ENCODE assay signal across 9 cellular contexts in genomic region chr12:6337958-6338406, GRCh38. TPM values are rescaled to one million over a fixed set of nuclear protein-coding genes. Genes with fewer than 3 reads are reported as not detected.
A peak's percentile ranks its signal among the peaks of the same experiment; 100 is the strongest.
DNase-seq lines count a peak whose midpoint lies in the region; ATAC-seq and TF ChIP-seq lines count a peak whose summit lies in the region.
"Had no signal": no experiment of that assay in that cellular context is flagged by ENCODE, and none has a peak within 500 bp of the region (broad histone marks: within the 10 kb centered on the region; RNA-seq: fewer than 3 reads in every experiment).

No MANE protein-coding gene starts in this region.

- peak overlapping the region; percentile 36 for H3K18ac ChIP-seq in neuronal stem cell (ENCODE audit: low read length)

- H2BK120ac ChIP-seq in neuronal stem cell (ENCODE audit: low read depth, low read length): no peak overlapping the region

- H3K23ac ChIP-seq in neuronal stem cell (ENCODE audit: low read depth, low read length, poor library complexity): no peak overlapping the region

- no peak overlapping the region for H4K91ac ChIP-seq in neuronal stem cell (ENCODE audit: low read depth, low read length, poor library complexity)

- H3K9ac ChIP-seq in Loucy (ENCODE audit: low read depth, low read length, poor library complexity, severe bottlenecking): peak overlapping the region; percentile 100
- peak overlapping the region; percentile 100 for H3K9ac ChIP-seq in duodenal mucosa (ENCODE audit: low read depth in 1 of 2, low read length in 2 of 2)
- H3K9ac ChIP-seq in neuronal stem cell (ENCODE audit: low read depth, low read length, poor library complexity): no peak overlapping the region

- H3K79me1 ChIP-seq in neuronal stem cell (ENCODE audit: low read depth, low read length): peaks cover 20% of the 10 kb centered on the region

- H3K9me3 Mint-ChIP-seq in effector memory CD8-positive, alpha-beta T cell: no peaks in the 10 kb centered on the region
- H3K9me3 Mint-ChIP-seq: naive B cell had no signal

- peak overlapping the region; percentile 28 for H2BK12ac ChIP-seq in neuronal stem cell (ENCODE audit: low read length)

- H3F3A ChIP-seq in Loucy (ENCODE audit: low read depth): peaks cover 11% of the 10 kb centered on the region; the same call in 1 of the 2 replicates

- peaks cover 11% of the 10 kb centered on the region for H3K27me3 ChIP-seq in Loucy (ENCODE audit: insufficient read depth, low read length, poor library complexity, severe bottlenecking)
- no peaks in the 10 kb centered on the region for H3K27me3 ChIP-seq in duodenal mucosa (ENCODE audit: control insufficient read depth in 1 of 2, insufficient read depth in 2 of 2, low read length in 2 of 2)
- H3K27me3 ChIP-seq in neuronal stem cell (ENCODE audit: control insufficient read depth in 3 of 3, insufficient read depth in 3 of 3, low read depth in 1 of 3, low read length in 3 of 3): no peaks in the 10 kb centered on the region

- no peak overlapping the region for H3K4me3 Mint-ChIP-seq in effector memory CD8-positive, alpha-beta T cell

- WGBS in neuronal stem cell (ENCODE audit: extremely low coverage in 2 of 2, insufficient read length in 2 of 2, insufficient replicate concordance in 1 of 2), 2 donors: no CpG with 5 or more reads among the region's 11 CpGs

- H3K27me3 Mint-ChIP-seq in effector memory CD8-positive, alpha-beta T cell: no peaks in the 10 kb centered on the region

- H3K27ac ChIP-seq in duodenal mucosa (ENCODE audit: low read depth, low read length): peak overlapping the region; percentile 98
- no peak overlapping the region for H3K27ac ChIP-seq in neuronal stem cell (replicated peaks; ENCODE audit: low read length)

- H2AFZ ChIP-seq in Loucy (ENCODE audit: low read length) (no peak overlapping the region), neuronal stem cell (ENCODE audit: low read length) (no peak overlapping the region)

- H2AK5ac ChIP-seq in neuronal stem cell (ENCODE audit: low read depth, low read length): peak overlapping the region; percentile 31

- no peak overlapping the region for H3K4ac ChIP-seq in neuronal stem cell (ENCODE audit: low read length)

- no peak for ATAC-seq in effector memory CD8-positive, alpha-beta T cell (replicated peaks)

- peak; percentile 23 for DNase-seq in AG08395 (ENCODE audit: low spot score)
- DNase-seq in neuronal stem cell (ENCODE audit: low spot score): no peak
- DNase-seq in midbrain (lab: John Stamatoyannopoulos, UW): no peak
- DNase-seq in Ammon's horn (ENCODE audit: low spot score): no peak
- no peak for DNase-seq in effector memory CD8-positive, alpha-beta T cell
- DNase-seq in hypothalamus (lab: John Stamatoyannopoulos, UW): no peak
- DNase-seq: naive B cell had no signal

- H3K4me1 Mint-ChIP-seq in effector memory CD8-positive, alpha-beta T cell (ENCODE audit: low read depth in 2 of 2): peaks cover 50 to 53% of the 10 kb centered on the region in 2 donors

- peak overlapping the region; percentile 51 for H2BK15ac ChIP-seq in neuronal stem cell (ENCODE audit: low read length)

- H3K27ac Mint-ChIP-seq in effector memory CD8-positive, alpha-beta T cell: no peak overlapping the region
- H3K27ac Mint-ChIP-seq: naive B cell had no signal

- peaks cover 59% of the 10 kb centered on the region for H4K20me1 ChIP-seq in Loucy (ENCODE audit: insufficient read depth, low read length, poor library complexity, severe bottlenecking)

- no peaks in the 10 kb centered on the region for H3K9me2 ChIP-seq in Loucy (replicated peaks; ENCODE audit: low read depth, low read length)

- H3K36me3 Mint-ChIP-seq in effector memory CD8-positive, alpha-beta T cell (ENCODE audit: insufficient read depth): peaks cover 32% of the 10 kb centered on the region
- H3K36me3 Mint-ChIP-seq: naive B cell had no signal

- no peak overlapping the region for H3K14ac ChIP-seq in neuronal stem cell (ENCODE audit: low read length)

- H3K4me1 ChIP-seq in Loucy (ENCODE audit: insufficient read depth, low read length, poor library complexity, severe bottlenecking): peaks cover 59% of the 10 kb centered on the region
- H3K4me1 ChIP-seq in duodenal mucosa (ENCODE audit: control insufficient read depth in 1 of 2, insufficient read depth in 2 of 2, low read length in 2 of 2): peaks cover 74 to 80% of the 10 kb centered on the region in 2 donors
- H3K4me1 ChIP-seq in neuronal stem cell (ENCODE audit: control insufficient read depth in 2 of 2, insufficient read depth in 1 of 2, low read depth in 1 of 2, low read length in 2 of 2): peaks cover 53 to 63% of the 10 kb centered on the region in 2 donors

- H3K4me2 ChIP-seq in Loucy (ENCODE audit: low read depth, low read length, poor library complexity, severe bottlenecking) (peak overlapping the region; percentile 100), neuronal stem cell (ENCODE audit: insufficient read depth, low read length, poor library complexity, severe bottlenecking) (no peak overlapping the region)

- H2BK5ac ChIP-seq in neuronal stem cell (ENCODE audit: low read length): no peak overlapping the region

- H3K36me3 ChIP-seq in Loucy (ENCODE audit: insufficient read depth, low read length): peaks cover 19% of the 10 kb centered on the region; the same call in 1 of the 2 replicates
- H3K36me3 ChIP-seq in duodenal mucosa (ENCODE audit: control insufficient read depth in 1 of 2, insufficient read depth in 2 of 2, low read length in 2 of 2): peaks cover 18 to 28% of the 10 kb centered on the region in 2 donors
- peaks cover 9 to 46% of the 10 kb centered on the region in 2 donors for H3K36me3 ChIP-seq in neuronal stem cell (replicated peaks in 1 of 2; ENCODE audit: control insufficient read depth in 2 of 2, insufficient read depth in 2 of 2, low read length in 2 of 2)

- TF ChIP-seq CTCF in Loucy (conservative IDR thresholded peaks at IDR 0.05; ENCODE audit: low read length): no peak

- H3K79me2 ChIP-seq in Loucy (ENCODE audit: insufficient read depth, low read length): peaks cover 96% of the 10 kb centered on the region

- H3K9me3 ChIP-seq in Loucy (ENCODE audit: insufficient read depth, low read depth, low read length) (no peaks in the 10 kb centered on the region), duodenal mucosa (ENCODE audit: control insufficient read depth in 1 of 2, low read length in 2 of 2) (no peaks in the 10 kb centered on the region), neuronal stem cell (replicated peaks in 1 of 2; ENCODE audit: control insufficient read depth in 2 of 2, insufficient read depth in 1 of 2, low read depth in 1 of 2, low read length in 2 of 2) (no peaks in the 10 kb centered on the region)

- H3K4me3 ChIP-seq in Loucy (ENCODE audit: low read length, poor library complexity, severe bottlenecking) (peak overlapping the region; percentile 94), duodenal mucosa (ENCODE audit: low read depth in 1 of 2, low read length in 2 of 2) (peak overlapping the region; percentile 92 to 96), neuronal stem cell (ENCODE audit: low read length in 2 of 2) (peak overlapping the region in 1 of 2 donors; percentile 0)

- no peak overlapping the region for H4K8ac ChIP-seq in neuronal stem cell (ENCODE audit: low read depth, low read length)

RNA-seq across cellular contexts. Expression of gene TNFRSF1A, which starts 3.9 kb away (rescaled TPM):
- 35.2 TPM for polyA plus RNA-seq in neuronal stem cell (2013, experiment 1 of 2)
- polyA plus RNA-seq in neuronal stem cell (2013, experiment 2 of 2): 34.5 TPM

RNA-seq across cellular contexts. Expression of gene PLEKHG6, which starts 27.5 kb away (rescaled TPM):
- 1.2 TPM for polyA plus RNA-seq in neuronal stem cell (2013, experiment 1 of 2)
- polyA plus RNA-seq in neuronal stem cell (2013, experiment 2 of 2): 1.3 TPM

RNA-seq across cellular contexts. Expression of gene SCNN1A, which starts 37.4 kb away (rescaled TPM):
- polyA plus RNA-seq in neuronal stem cell (2013, experiment 1 of 2): 0.40 TPM
- polyA plus RNA-seq in neuronal stem cell (2013, experiment 2 of 2): 0.68 TPM

RNA-seq across cellular contexts. Expression of gene LTBR, which starts 46.0 kb away (rescaled TPM):
- 2.3 TPM for polyA plus RNA-seq in neuronal stem cell (2013, experiment 1 of 2)
- 2.3 TPM for polyA plus RNA-seq in neuronal stem cell (2013, experiment 2 of 2)
